In genomic region chr22:47592791-47593190, GRCh38 we compare ENCODE assay signal across 29 cellular contexts.
"Had no signal": no experiment of that assay in that cellular context is flagged by ENCODE, and none has a peak within 500 bp of the region (broad histone marks: within the 10 kb centered on the region; RNA-seq: fewer than 3 reads in every experiment).

No MANE protein-coding gene starts in this region.

- H3K27me3 ChIP-seq: ascending aorta, body of pancreas, SJCRH30 had no signal

- H3K4me1 ChIP-seq: ascending aorta, body of pancreas, SJCRH30 had no signal

- H3K4me1 Mint-ChIP-seq: activated CD4-positive, alpha-beta T cell treated with anti-CD3 and anti-CD28 coated beads, Interleukin-2, amount 10 ng/mL, durations not matched to agents 7 days and 5 days; activated naive CD8-positive, alpha-beta T cell treated with anti-CD3 and anti-CD28 coated beads, Interleukin-2, amount 50 U/mL, for 24 hours had no signal

- H3K9me3 ChIP-seq: ascending aorta, body of pancreas, SJCRH30, SK-N-SH had no signal

- DNase-seq: activated CD4-positive, alpha-beta memory T cell treated with anti-CD3 and anti-CD28 coated beads, Interleukin-2, amount 10 ng/mL, durations not matched to agents 7 days and 5 days; activated CD4-positive, alpha-beta T cell treated with anti-CD3 and anti-CD28 coated beads, Interleukin-2, amount 10 ng/mL, durations not matched to agents 7 days and 5 days; activated CD4-positive, CD25-positive, alpha-beta regulatory T cell; activated CD8-positive, alpha-beta memory T cell treated with anti-CD3 and anti-CD28 coated beads, Interleukin-2, amount 50 U/mL, for 4 hours; activated naive CD4-positive, alpha-beta T cell treated with Interleukin-2 at 50 U/mL for 16 hours; activated naive CD8-positive, alpha-beta T cell treated with anti-CD3 and anti-CD28 coated beads, Interleukin-2, amount 50 U/mL, for 24 hours; activated T-cell treated with anti-CD3 and anti-CD28 coated beads, Interleukin-2, amount 50 U/mL, for 1 hour; amniotic stem cell; body of pancreas; Karpas-422; MM.1S; NCI-H1105; NCI-H1436; NCI-H1694 treated with DMSO at 0.1 percent for 48 hours; NCI-H2029 treated with DMSO at 0.1 percent for 48 hours; NCI-H510A treated with DMSO at 0.1 percent for 48 hours; NCI-H69; NK-92 treated with Interleukin-12 subunit alpha and Interleukin-12 subunit beta, amount 100 ng/mL, for 24 hours; OCI-M1; Right ventricle myocardium superior; RPMI8226; SJCRH30; SK-N-SH; T-helper 1 cell had no signal

- H3K27ac Mint-ChIP-seq: activated CD4-positive, alpha-beta memory T cell treated with anti-CD3 and anti-CD28 coated beads, Interleukin-2, amount 10 ng/mL, durations not matched to agents 7 days and 5 days; activated CD4-positive, alpha-beta T cell treated with anti-CD3 and anti-CD28 coated beads, Interleukin-2, amount 10 ng/mL, durations not matched to agents 7 days and 5 days; activated naive CD4-positive, alpha-beta T cell treated with anti-CD3 and anti-CD28 coated beads, Interleukin-2, amount 50 U/mL, for 72 hours; activated naive CD8-positive, alpha-beta T cell treated with anti-CD3 and anti-CD28 coated beads, Interleukin-2, amount 50 U/mL, for 24 hours had no signal

- H3K27me3 Mint-ChIP-seq: activated CD4-positive, alpha-beta memory T cell treated with anti-CD3 and anti-CD28 coated beads, Interleukin-2, amount 10 ng/mL, durations not matched to agents 7 days and 5 days; activated CD4-positive, alpha-beta T cell treated with anti-CD3 and anti-CD28 coated beads, Interleukin-2, amount 10 ng/mL, durations not matched to agents 7 days and 5 days; activated naive CD8-positive, alpha-beta T cell treated with anti-CD3 and anti-CD28 coated beads, Interleukin-2, amount 50 U/mL, for 24 hours had no signal

- H3K9ac ChIP-seq: SK-N-SH had no signal

- H3K36me3 ChIP-seq: ascending aorta, SJCRH30 had no signal

- H3K27ac ChIP-seq: ascending aorta, body of pancreas, SJCRH30, VCaP had no signal

- H3K36me3 Mint-ChIP-seq: activated naive CD4-positive, alpha-beta T cell treated with anti-CD3 and anti-CD28 coated beads, Interleukin-2, amount 50 U/mL, for 72 hours had no signal

- ATAC-seq: activated naive CD4-positive, alpha-beta T cell treated with anti-CD3 and anti-CD28 coated beads, Interleukin-2, amount 50 U/mL, for 72 hours; activated naive CD8-positive, alpha-beta T cell treated with anti-CD3 and anti-CD28 coated beads, Interleukin-2, amount 50 U/mL, for 24 hours; body of pancreas; HepG2; Panc1 had no signal

- H3K4me3 Mint-ChIP-seq: activated CD4-positive, alpha-beta memory T cell treated with anti-CD3 and anti-CD28 coated beads, Interleukin-2, amount 10 ng/mL, durations not matched to agents 7 days and 5 days; activated CD4-positive, alpha-beta T cell treated with anti-CD3 and anti-CD28 coated beads, Interleukin-2, amount 10 ng/mL, durations not matched to agents 7 days and 5 days; activated naive CD8-positive, alpha-beta T cell treated with anti-CD3 and anti-CD28 coated beads, Interleukin-2, amount 50 U/mL, for 24 hours had no signal

- H3K9me3 Mint-ChIP-seq: activated CD4-positive, alpha-beta memory T cell treated with anti-CD3 and anti-CD28 coated beads, Interleukin-2, amount 10 ng/mL, durations not matched to agents 7 days and 5 days; activated CD4-positive, alpha-beta T cell treated with anti-CD3 and anti-CD28 coated beads, Interleukin-2, amount 10 ng/mL, durations not matched to agents 7 days and 5 days; activated naive CD4-positive, alpha-beta T cell treated with anti-CD3 and anti-CD28 coated beads, Interleukin-2, amount 50 U/mL, for 72 hours; activated naive CD8-positive, alpha-beta T cell treated with anti-CD3 and anti-CD28 coated beads, Interleukin-2, amount 50 U/mL, for 24 hours had no signal

- H3K4me3 ChIP-seq: ascending aorta, body of pancreas, SJCRH30 had no signal
